23 cellular contexts compared by ENCODE assay signal in the genomic region with DNA sequence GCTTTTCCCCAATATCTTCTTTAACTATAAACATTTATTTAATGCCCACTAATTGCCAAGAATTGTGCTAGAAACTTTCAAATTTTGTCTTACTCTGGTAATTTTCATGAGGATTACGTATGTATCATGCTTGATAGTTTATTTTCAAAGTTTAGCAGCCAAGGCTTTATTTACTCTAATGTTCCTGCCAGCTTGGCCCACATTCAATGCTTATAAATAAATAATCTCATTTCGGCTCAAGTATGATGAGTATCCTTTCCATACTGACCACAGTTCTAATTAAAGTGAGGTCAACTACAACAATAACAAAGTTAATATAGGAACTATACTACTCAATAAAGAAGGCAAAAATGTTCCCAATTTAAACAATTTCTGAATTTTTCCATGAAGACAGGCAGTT.
"Had no signal": no experiment of that assay in that cellular context is flagged by ENCODE, and none has a peak within 500 bp of the region (broad histone marks: within the 10 kb centered on the region; RNA-seq: fewer than 3 reads in every experiment).

No MANE protein-coding gene starts in this region.

- H3K36me3 ChIP-seq: prostate gland had no signal

- H3K4me1 ChIP-seq: right atrium auricular region had no signal

- H3K4me3 Mint-ChIP-seq: activated CD8-positive, alpha-beta T cell treated with anti-CD3 and anti-CD28 coated beads, Interleukin-2, amount 10 ng/mL, durations not matched to agents 7 days and 5 days; activated naive CD4-positive, alpha-beta T cell treated with anti-CD3 and anti-CD28 coated beads, Interleukin-2, amount 50 U/mL, for 24 hours; activated T-helper 1 cell treated with anti-CD3 and anti-CD28 coated beads, Interleukin-12 subunit alpha, Interleukin-12 subunit beta, Interleukin-2, Interleukin-4 antibody, amounts not matched to agents 30 ng/mL and 10 ng/mL and 1 ng/mL, durations not matched to agents 14 hours and 24 hours and 36 hours; mesothelial cell of epicardium; naive thymus-derived CD8-positive, alpha-beta T cell; stimulated activated naive CD8-positive, alpha-beta T cell treated with anti-CD3 and anti-CD28 coated beads, Interleukin-15, Interleukin-2, amounts not matched to agents 100 ng/mL and 50 ng/mL, for 24 hours; T-cell; T-helper 2 cell treated with Interferon-gamma antibody and Interleukin-4, amounts not matched to agents 5 μg/mL and 100 μg/mL, for 36 hours had no signal

- H3K27ac ChIP-seq: brain microvascular endothelial cell, esophagus muscularis mucosa, prostate gland, right atrium auricular region, skin epidermis had no signal

- DNase-seq: activated CD4-positive, alpha-beta T cell treated with anti-CD3 and anti-CD28 coated beads for 1 hour; activated CD4-positive, alpha-beta T cell treated with anti-CD3 and anti-CD28 coated beads, Interleukin-2, amount 50 U/mL, for 1 hour; activated CD8-positive, alpha-beta T cell treated with anti-CD3 and anti-CD28 coated beads, Interleukin-2, amount 10 ng/mL, durations not matched to agents 7 days and 5 days; activated gamma-delta T cell treated with Interleukin-2 at 50 U/mL for 16 hours; aorta; brain microvascular endothelial cell; central memory CD4-positive, alpha-beta T cell; effector memory CD4-positive, alpha-beta T cell; kidney; mammary epithelial cell; naive thymus-derived CD8-positive, alpha-beta T cell; stimulated activated CD4-positive, alpha-beta T cell treated with anti-CD3 and anti-CD28 coated beads, Interleukin-1b, Interleukin-23, amount 100 ng/mL, for 48 hours; T-cell; tibial artery had no signal

- H3K27ac Mint-ChIP-seq: activated CD8-positive, alpha-beta T cell treated with anti-CD3 and anti-CD28 coated beads, Interleukin-2, amount 10 ng/mL, durations not matched to agents 7 days and 5 days; activated T-helper 1 cell treated with anti-CD3 and anti-CD28 coated beads, Interleukin-12 subunit alpha, Interleukin-12 subunit beta, Interleukin-2, Interleukin-4 antibody, amounts not matched to agents 30 ng/mL and 10 ng/mL and 1 ng/mL, durations not matched to agents 14 hours and 24 hours and 36 hours; mesothelial cell of epicardium; stimulated activated naive CD8-positive, alpha-beta T cell treated with anti-CD3 and anti-CD28 coated beads, Interleukin-15, Interleukin-2, amounts not matched to agents 100 ng/mL and 50 ng/mL, for 24 hours; T-helper 2 cell treated with Interferon-gamma antibody and Interleukin-4, amounts not matched to agents 5 μg/mL and 100 μg/mL, for 36 hours had no signal

- H3K4me1 Mint-ChIP-seq: mesothelial cell of epicardium had no signal

- ATAC-seq: activated CD8-positive, alpha-beta T cell treated with anti-CD3 and anti-CD28 coated beads, Interleukin-2, amount 10 ng/mL, durations not matched to agents 7 days and 5 days; naive thymus-derived CD8-positive, alpha-beta T cell; T-cell had no signal

- H3K27me3 ChIP-seq: brain microvascular endothelial cell, esophagus muscularis mucosa, right atrium auricular region, tibial artery had no signal

- H3K27me3 Mint-ChIP-seq: activated naive CD4-positive, alpha-beta T cell treated with anti-CD3 and anti-CD28 coated beads, Interleukin-2, amount 50 U/mL, for 24 hours; naive thymus-derived CD8-positive, alpha-beta T cell; stimulated activated naive CD8-positive, alpha-beta T cell treated with anti-CD3 and anti-CD28 coated beads, Interleukin-15, Interleukin-2, amounts not matched to agents 100 ng/mL and 50 ng/mL, for 24 hours; T-cell had no signal

- H3K4me3 ChIP-seq: esophagus muscularis mucosa, prostate gland, right atrium auricular region, skin epidermis, tibial artery had no signal

- H3K9me3 ChIP-seq: esophagus muscularis mucosa, prostate gland, right atrium auricular region, tibial artery had no signal

- H3K9me3 Mint-ChIP-seq: activated naive CD4-positive, alpha-beta T cell treated with anti-CD3 and anti-CD28 coated beads, Interleukin-2, amount 50 U/mL, for 24 hours; activated T-helper 1 cell treated with anti-CD3 and anti-CD28 coated beads, Interleukin-12 subunit alpha, Interleukin-12 subunit beta, Interleukin-2, Interleukin-4 antibody, amounts not matched to agents 30 ng/mL and 10 ng/mL and 1 ng/mL, durations not matched to agents 14 hours and 24 hours and 36 hours; mesothelial cell of epicardium; naive thymus-derived CD8-positive, alpha-beta T cell; stimulated activated naive CD8-positive, alpha-beta T cell treated with anti-CD3 and anti-CD28 coated beads, Interleukin-15, Interleukin-2, amounts not matched to agents 100 ng/mL and 50 ng/mL, for 24 hours; T-cell; T-helper 2 cell treated with Interferon-gamma antibody and Interleukin-4, amounts not matched to agents 5 μg/mL and 100 μg/mL, for 36 hours had no signal
